In genomic region chr10:104989880-104990279, GRCh38 we compare ENCODE assay signal across 20 cellular contexts.
"Had no signal": no experiment of that assay in that cellular context is flagged by ENCODE, and none has a peak within 500 bp of the region (broad histone marks: within the 10 kb centered on the region; RNA-seq: fewer than 3 reads in every experiment).

No MANE protein-coding gene starts in this region.

- DNase-seq: IMR-90, Karpas-422, KG1, MM.1S, NCI-H1092 treated with DMSO at 0.1 percent for 48 hours, NCI-H1436, NCI-H1694 treated with DMSO at 0.1 percent for 48 hours, NCI-H1930, NCI-H2081, NCI-H2107, NCI-H2227 treated with DMSO at 0.1 percent for 48 hours, NCI-H446, NCI-H510A, NCI-H526 treated with DMSO at 0.1 percent for 48 hours, NCI-H774, Right ventricle myocardium superior, RPMI8226, SIG-M5 had no signal

- H3K4me3 ChIP-seq: SJSA1, SK-N-MC had no signal

- H3K27ac ChIP-seq: SJSA1, SK-N-MC had no signal

- H3K36me3 ChIP-seq: SJSA1 had no signal

- H3K27me3 ChIP-seq: SJSA1 had no signal

- H3K4me1 ChIP-seq: SJSA1 had no signal
